Comparison of ENCODE assay signal across 15 cellular contexts in genomic region chr7:100397336-100398081, GRCh38. TPM values are rescaled to one million over a fixed set of nuclear protein-coding genes. Genes with fewer than 3 reads are reported as not detected.
DNase-seq lines count a peak whose midpoint lies in the region; ATAC-seq, FAIRE-seq and TF ChIP-seq lines count a peak whose summit lies in the region.
"Had no signal": no experiment of that assay in that cellular context is flagged by ENCODE, and none has a peak within 500 bp of the region (broad histone marks: within the 10 kb centered on the region; RNA-seq: fewer than 3 reads in every experiment).

No MANE protein-coding gene starts in this region.

- H3K27ac Mint-ChIP-seq in activated T-cell treated with anti-CD3 and anti-CD28 coated beads, Interleukin-2, amount 50 U/mL, for 24 hours = peak overlapping the region; percentile 86
- H3K27ac Mint-ChIP-seq in IgD-negative memory B cell = peak overlapping the region; percentile 70 to 87 (median 72)

- H4K20me1 ChIP-seq in GM12878 (ENCODE audit: control insufficient read depth, insufficient read depth) (no peaks in the 10 kb centered on the region), hepatocyte (ENCODE audit: insufficient read depth, poor library complexity, severe bottlenecking) (no peaks in the 10 kb centered on the region)

- intact Hi-C loops in GM12878 (cut with micrococcal nuclease; ENCODE audit: unreplicated experiment) = loop anchor here (2.0 kb wide), 1 partner anchor 23 kb away; no protein-coding TSS in a partner anchor
- intact Hi-C loops in sciatic nerve (cut with DNase I) = no loop called here

- H3K9me2 ChIP-seq in hepatocyte (replicated peaks; ENCODE audit: insufficient read depth) = no peaks in the 10 kb centered on the region

- CTCF ChIA-PET in GM12878 (lab: Yijun Ruan, JAX) = interaction anchor here (1.0 to 3.6 kb wide), 5 partner anchors 9 to 728 kb away, joined by 3 to 25 read pairs (median 3); no protein-coding TSS in a partner anchor

- peaks cover 4% of the 10 kb centered on the region for H3K27me3 Mint-ChIP-seq in activated T-cell treated with anti-CD3 and anti-CD28 coated beads, Interleukin-2, amount 50 U/mL, for 24 hours
- H3K27me3 Mint-ChIP-seq in IgD-negative memory B cell = peaks cover 2% of the 10 kb centered on the region

- H3K4me2 ChIP-seq in GM12878 (ENCODE audit: control insufficient read depth, insufficient read depth) (peak overlapping the region; percentile 54), hepatocyte (no peak overlapping the region)

- no peaks in the 10 kb centered on the region for H3K79me2 ChIP-seq in GM12878 (ENCODE audit: control insufficient read depth, insufficient read depth, low read length)
- H3K79me2 ChIP-seq in hepatocyte = no peaks in the 10 kb centered on the region

- ATAC-seq in GM12878 (no peak), sciatic nerve (peak; percentile 31), GM18870 (IDR thresholded peaks at IDR 0.05; ENCODE audit: unreplicated experiment) (no peak)
- ATAC-seq: SK-N-SH treated with all-trans-retinoic acid at 6 μM for 48 hours had no signal

- SMC1A ChIA-PET in GM12878 (lab: Charles Lee; ENCODE audit: uncharacterized antibody, unreplicated experiment) = interaction anchor here (0.9 to 3.9 kb wide), 5 partner anchors 10 to 265 kb away, joined by 3 to 30 read pairs (median 20); no protein-coding TSS in a partner anchor

- POLR2A ChIA-PET in GM12878 (lab: Charles Lee) = interaction anchor here (0.5 to 3.7 kb wide), 7 partner anchors 10 to 245 kb away, joined by 3 to 33 read pairs (median 7); no protein-coding TSS in a partner anchor

- no peak for TF ChIP-seq RAD21 in GM12878 (IDR thresholded peaks at IDR 0.05; ENCODE audit: insufficient read depth, low read depth, low read length)

- H3K9ac ChIP-seq in GM12878 (ENCODE audit: control insufficient read depth, insufficient read depth, low read length) = no peak overlapping the region

- H3K36me3 ChIP-seq in GM12878 (ENCODE audit: control insufficient read depth in 2 of 2, insufficient read depth in 2 of 2, low read length in 1 of 2) (no peaks in the 10 kb centered on the region), hepatocyte (replicated peaks; ENCODE audit: insufficient read depth, low read depth) (no peaks in the 10 kb centered on the region)
- H3K36me3 ChIP-seq: colonic mucosa, pancreas had no signal

- peak overlapping the region; percentile 27 for H3K4me3 Mint-ChIP-seq in activated T-cell treated with anti-CD3 and anti-CD28 coated beads, Interleukin-2, amount 50 U/mL, for 24 hours
- H3K4me3 Mint-ChIP-seq in IgD-negative memory B cell = peak overlapping the region in 1 of 4 donors; percentile 89

- H3K4me1 ChIP-seq in GM12878 (ENCODE audit: control insufficient read depth, insufficient read depth, low read length) (peaks cover 29% of the 10 kb centered on the region), hepatocyte (ENCODE audit: insufficient read depth) (no peaks in the 10 kb centered on the region)
- H3K4me1 ChIP-seq: colonic mucosa, pancreas had no signal

- no peaks in the 10 kb centered on the region for H3K9me3 Mint-ChIP-seq in activated T-cell treated with anti-CD3 and anti-CD28 coated beads, Interleukin-2, amount 50 U/mL, for 24 hours
- H3K9me3 Mint-ChIP-seq in IgD-negative memory B cell = no peaks in the 10 kb centered on the region

- TF ChIP-seq EP300 in GM12878 (IDR thresholded peaks at IDR 0.05; ENCODE audit: borderline replicate concordance in 1 of 2, control insufficient read depth in 1 of 2, low read depth in 2 of 2, low read length in 2 of 2) = no peak

- 79% methylated on average over 10 of the region's 13 CpGs for WGBS in GM12878 (ENCODE audit: insufficient coverage, insufficient replicate concordance, low lambda C conversion rate, missing lambda C conversion rate)
- 79% methylated on average over 9 of the region's 13 CpGs for WGBS in hepatocyte (ENCODE audit: low lambda C conversion rate, missing lambda C conversion rate)

- no peak for DNase-seq in activated T-cell treated with anti-CD3 and anti-CD28 coated beads, Interleukin-2, amount 50 U/mL, for 24 hours
- no peak for DNase-seq in activated T-cell treated with anti-CD3 and anti-CD28 coated beads, Interleukin-2, amount 50 U/mL, for 48 hours
- DNase-seq in GM12878 (ENCODE audit: low read depth, low spot score) (no peak), sciatic nerve (ENCODE audit: low spot score) (no peak), hepatocyte (ENCODE audit: low spot score) (no peak), COR-L47 (lab: John Stamatoyannopoulos, UW) (no peak)
- DNase-seq: activated CD4-positive, alpha-beta T cell treated with anti-CD3 and anti-CD28 coated beads, Interleukin-2, amount 50 U/mL, for 1 hour; colonic mucosa; IMR-90; NCI-H1930; pancreas had no signal

- no peak for FAIRE-seq in GM12878 (lab: Jason Lieb, UNC)
- FAIRE-seq: pancreas had no signal

- RAD21 ChIA-PET in GM12878 (lab: Charles Lee; ENCODE audit: unreplicated experiment) = interaction anchor here (1.4 to 3.6 kb wide), 5 partner anchors 8 to 29 kb away, joined by 4 to 27 read pairs (median 8); no protein-coding TSS in a partner anchor

- BruUV-seq in GM12878 (replicated peaks; lab: Mats Ljungman, UMichigan) = no TSS peak

- H3K9me3 ChIP-seq in GM12878 (replicated peaks; ENCODE audit: control insufficient read depth, insufficient read depth, low read length) (no peaks in the 10 kb centered on the region), hepatocyte (ENCODE audit: low read depth) (no peaks in the 10 kb centered on the region)
- H3K9me3 ChIP-seq: colonic mucosa, pancreas had no signal

- no peaks in the 10 kb centered on the region for H3K27me3 ChIP-seq in GM12878 (replicated peaks in 1 of 2; ENCODE audit: control insufficient read depth in 2 of 2, insufficient read depth in 2 of 2, low read length in 1 of 2)
- peaks cover 4% of the 10 kb centered on the region for H3K27me3 ChIP-seq in hepatocyte
- H3K27me3 ChIP-seq: colonic mucosa, pancreas had no signal

- H3K27ac ChIP-seq in GM12878 (ENCODE audit: control insufficient read depth, insufficient read depth) = peak overlapping the region; percentile 17; the same call in 1 of the 2 replicates
- H3K27ac ChIP-seq in hepatocyte = no peak overlapping the region
- H3K27ac ChIP-seq: colonic mucosa, pancreas had no signal

- no peak overlapping the region for H2AFZ ChIP-seq in GM12878 (ENCODE audit: control insufficient read depth, low read depth, low read length)
- H2AFZ ChIP-seq in hepatocyte = no peak overlapping the region

- in situ Hi-C loops in GM12878 (cut with MboI) = no loop called here

- no peak for TF ChIP-seq POLR2A in GM12878 (IDR thresholded peaks at IDR 0.05; ENCODE audit: low read depth, low read length)

- H3K4me1 Mint-ChIP-seq in activated T-cell treated with anti-CD3 and anti-CD28 coated beads, Interleukin-2, amount 50 U/mL, for 24 hours (ENCODE audit: low read depth) = peaks cover 28% of the 10 kb centered on the region
- peaks cover 23 to 35% (median 29%) of the 10 kb centered on the region in 3 donors for H3K4me1 Mint-ChIP-seq in IgD-negative memory B cell

- TF ChIP-seq CTCF in GM12878 (IDR thresholded peaks at IDR 0.05 in 2 of 3, conservative IDR thresholded peaks at IDR 0.05 in 1 of 3; ENCODE audit: control insufficient read depth in 2 of 3, extremely low read depth in 1 of 3, insufficient read depth in 1 of 3, low read depth in 3 of 3, low read length in 3 of 3) (no peak), hepatocyte (IDR thresholded peaks at IDR 0.05; ENCODE audit: poor library complexity) (no peak)

- H3K36me3 Mint-ChIP-seq in activated T-cell treated with anti-CD3 and anti-CD28 coated beads, Interleukin-2, amount 50 U/mL, for 24 hours (ENCODE audit: low read depth) = no peaks in the 10 kb centered on the region
- H3K36me3 Mint-ChIP-seq in IgD-negative memory B cell = peaks cover 12% of the 10 kb centered on the region

- no peak overlapping the region for H3K4me3 ChIP-seq in GM12878
- no peak overlapping the region for H3K4me3 ChIP-seq in hepatocyte
- H3K4me3 ChIP-seq: colonic mucosa, lung, pancreas had no signal

RNA-seq across cellular contexts. Expression of gene PILRA, which starts 24.2 kb away (rescaled TPM):
- polyA plus RNA-seq in IgD-negative memory B cell (2.3 TPM), GM12878 (2011; rRNA removed) (30.2 and 43.3 TPM in 2 replicates), GM12878 (2014; fragmentation: Illumina TruSeq; extraction: Trizol) (12.0 and 14.2 TPM in 2 replicates), GM12878 (2014; fragmentation: Nextera tagmentation; extraction: Ambion mirVana) (10 to 100 TPM; 12.2 to 13.5 TPM), GM12878 (2014; rRNA removed) (12.7 and 15.2 TPM in 2 replicates), GM12878 (2016; fragmentation: Nextera tagmentation; extraction: Ambion mirVana) (1 to 10 TPM; 6.6 to 7.2 TPM), hepatocyte (1.1 and 3.0 TPM in 2 replicates)
- total RNA-seq in GM12878 (2013; cell fraction: nucleolus; rRNA removed) = 51.4 and 53.5 TPM in 2 replicates
- total RNA-seq in GM12878 (2014; rRNA removed) (9.0 and 10.1 TPM in 2 replicates), GM12878 (2014; rRNA removed; fragmentation: Illumina TruSeq; extraction: Trizol) (10.8 and 11.1 TPM in 2 replicates), GM12878 (2021) (7.0 and 7.5 TPM in 2 replicates), sciatic nerve (14.6 TPM), hepatocyte (0.24 and 2.2 TPM in 2 replicates)
- 2.1 TPM for polyA plus RNA-seq in GM12878 (2011; ENCODE audit: low read depth)
- 77.4 and 79.8 TPM in 2 replicates for polyA plus RNA-seq in GM12878 (2011; cell fraction: cytosol; rRNA removed)
- 35.6 and 39.5 TPM in 2 replicates for polyA plus RNA-seq in GM12878 (2011; cell fraction: nucleus; rRNA removed)
- 4.9 and 7.0 TPM in 2 replicates for polyA plus RNA-seq in GM12878 (2012)
- 37.6 and 58.1 TPM in 2 replicates for polyA minus RNA-seq in GM12878 (2011; rRNA and poly(A)+ RNA removed)
- 8.8 and 9.1 TPM in 2 replicates for polyA minus RNA-seq in GM12878 (2011; cell fraction: cytosol; rRNA and poly(A)+ RNA removed)
- 28.2 and 40.5 TPM in 2 replicates for polyA minus RNA-seq in GM12878 (2011; cell fraction: nucleus; rRNA and poly(A)+ RNA removed)
- total RNA-seq: IMR-90 had no signal

RNA-seq across cellular contexts. Expression of gene ZCWPW1, which starts 31.0 kb away (rescaled TPM):
- 12.1 TPM for polyA plus RNA-seq in IgD-negative memory B cell
- 6.6 and 6.8 TPM in 2 replicates for total RNA-seq in GM12878 (2013; cell fraction: nucleolus; rRNA removed)
- total RNA-seq in GM12878 (2014; rRNA removed) = 2.5 and 3.8 TPM in 2 replicates
- 3.8 and 4.4 TPM in 2 replicates for total RNA-seq in GM12878 (2014; rRNA removed; fragmentation: Illumina TruSeq; extraction: Trizol)
- 3.3 and 3.7 TPM in 2 replicates for total RNA-seq in GM12878 (2021)
- polyA plus RNA-seq in GM12878 (2011; ENCODE audit: low read depth) = 4.2 TPM
- polyA plus RNA-seq in GM12878 (2011; rRNA removed) = 2.9 and 4.6 TPM in 2 replicates
- polyA plus RNA-seq in GM12878 (2011; cell fraction: cytosol; rRNA removed) = 2.3 and 3.0 TPM in 2 replicates
- 6.2 and 7.2 TPM in 2 replicates for polyA plus RNA-seq in GM12878 (2011; cell fraction: nucleus; rRNA removed)
- polyA plus RNA-seq in GM12878 (2012) = 3.7 and 4.0 TPM in 2 replicates
- 3.9 and 4.3 TPM in 2 replicates for polyA plus RNA-seq in GM12878 (2014; fragmentation: Illumina TruSeq; extraction: Trizol)
- polyA plus RNA-seq in GM12878 (2014; fragmentation: Nextera tagmentation; extraction: Ambion mirVana) = 1 to 10 TPM; 1.3 to 2.3 TPM
- 4.4 and 5.1 TPM in 2 replicates for polyA plus RNA-seq in GM12878 (2014; rRNA removed)
- 1 to 10 TPM; 3.5 to 3.9 TPM for polyA plus RNA-seq in GM12878 (2016; fragmentation: Nextera tagmentation; extraction: Ambion mirVana)
- 1.5 and 2.0 TPM in 2 replicates for polyA minus RNA-seq in GM12878 (2011; rRNA and poly(A)+ RNA removed)
- polyA minus RNA-seq in GM12878 (2011; cell fraction: cytosol; rRNA and poly(A)+ RNA removed) = 1.3 and 2.1 TPM in 2 replicates
- 1.8 and 1.9 TPM in 2 replicates for polyA minus RNA-seq in GM12878 (2011; cell fraction: nucleus; rRNA and poly(A)+ RNA removed)
- total RNA-seq in sciatic nerve = 8.0 TPM
- 1.8 and 2.2 TPM in 2 replicates for total RNA-seq in hepatocyte
- 3.3 and 4.9 TPM in 2 replicates for polyA plus RNA-seq in hepatocyte

RNA-seq across cellular contexts. Expression of gene MEPCE, which starts 32.1 kb away (rescaled TPM):
- polyA plus RNA-seq in IgD-negative memory B cell (19.8 TPM), GM12878 (2011; rRNA removed) (9.1 and 16.2 TPM in 2 replicates), GM12878 (2014; fragmentation: Illumina TruSeq; extraction: Trizol) (15.1 and 35.8 TPM in 2 replicates), GM12878 (2014; fragmentation: Nextera tagmentation; extraction: Ambion mirVana) (10 to 100 TPM in 1 of 2 experiments, 1 to 10 TPM in 1; 8.2 to 12.6 TPM), GM12878 (2014; rRNA removed) (32.3 and 42.0 TPM in 2 replicates), GM12878 (2016; fragmentation: Nextera tagmentation; extraction: Ambion mirVana) (10 to 100 TPM; 14.9 to 18.1 TPM), hepatocyte (15.8 and 17.2 TPM in 2 replicates)
- 21.3 and 27.2 TPM in 2 replicates for total RNA-seq in GM12878 (2013; cell fraction: nucleolus; rRNA removed)
- total RNA-seq in GM12878 (2014; rRNA removed) (33.8 and 39.6 TPM in 2 replicates), GM12878 (2014; rRNA removed; fragmentation: Illumina TruSeq; extraction: Trizol) (22.8 and 26.0 TPM in 2 replicates), GM12878 (2021) (46.0 and 48.0 TPM in 2 replicates), sciatic nerve (37.0 TPM), hepatocyte (20.9 and 23.1 TPM in 2 replicates)
- polyA plus RNA-seq in GM12878 (2011; ENCODE audit: low read depth) = 17.6 TPM
- polyA plus RNA-seq in GM12878 (2011; cell fraction: cytosol; rRNA removed) = 17.2 and 23.4 TPM in 2 replicates
- 33.6 and 46.8 TPM in 2 replicates for polyA plus RNA-seq in GM12878 (2011; cell fraction: nucleus; rRNA removed)
- polyA plus RNA-seq in GM12878 (2012) = 31.5 and 32.5 TPM in 2 replicates
- polyA minus RNA-seq in GM12878 (2011; rRNA and poly(A)+ RNA removed) = 23.3 and 38.0 TPM in 2 replicates
- polyA minus RNA-seq in GM12878 (2011; cell fraction: cytosol; rRNA and poly(A)+ RNA removed) = 12.3 and 15.0 TPM in 2 replicates
- polyA minus RNA-seq in GM12878 (2011; cell fraction: nucleus; rRNA and poly(A)+ RNA removed) = 23.2 and 40.4 TPM in 2 replicates

RNA-seq across cellular contexts. Expression of gene PPP1R35, which starts 38.8 kb away (rescaled TPM):
- polyA plus RNA-seq in IgD-negative memory B cell = 39.3 TPM
- 12.0 and 12.4 TPM in 2 replicates for total RNA-seq in GM12878 (2013; cell fraction: nucleolus; rRNA removed)
- total RNA-seq in GM12878 (2014; rRNA removed) = 51.3 and 55.5 TPM in 2 replicates
- 14.1 and 19.6 TPM in 2 replicates for total RNA-seq in GM12878 (2014; rRNA removed; fragmentation: Illumina TruSeq; extraction: Trizol)
- 58.1 and 61.0 TPM in 2 replicates for total RNA-seq in GM12878 (2021)
- polyA plus RNA-seq in GM12878 (2011; ENCODE audit: low read depth) = 6.0 TPM
- 7.9 and 15.2 TPM in 2 replicates for polyA plus RNA-seq in GM12878 (2011; rRNA removed)
- 19.4 and 34.8 TPM in 2 replicates for polyA plus RNA-seq in GM12878 (2011; cell fraction: cytosol; rRNA removed)
- polyA plus RNA-seq in GM12878 (2011; cell fraction: nucleus; rRNA removed) = 54.8 and 58.1 TPM in 2 replicates
- polyA plus RNA-seq in GM12878 (2012) = 31.2 and 32.0 TPM in 2 replicates
- polyA plus RNA-seq in GM12878 (2014; fragmentation: Illumina TruSeq; extraction: Trizol) = 0.52 and 5.2 TPM in 2 replicates
- polyA plus RNA-seq in GM12878 (2014; fragmentation: Nextera tagmentation; extraction: Ambion mirVana) = 1 to 10 TPM; 1.8 to 9.9 TPM
- polyA plus RNA-seq in GM12878 (2014; rRNA removed) = 62.5 and 70.4 TPM in 2 replicates
- polyA plus RNA-seq in GM12878 (2016; fragmentation: Nextera tagmentation; extraction: Ambion mirVana) = 10 to 100 TPM in 1 of 2 experiments, 1 to 10 TPM in 1; 4.0 to 56.3 TPM
- 2.0 and 4.9 TPM in 2 replicates for polyA minus RNA-seq in GM12878 (2011; rRNA and poly(A)+ RNA removed)
- polyA minus RNA-seq in GM12878 (2011; cell fraction: cytosol; rRNA and poly(A)+ RNA removed) = 6.9 and 9.5 TPM in 2 replicates
- polyA minus RNA-seq in GM12878 (2011; cell fraction: nucleus; rRNA and poly(A)+ RNA removed) = 5.9 and 9.7 TPM in 2 replicates
- 25.3 TPM for total RNA-seq in sciatic nerve
- 10.0 and 12.8 TPM in 2 replicates for total RNA-seq in hepatocyte
- polyA plus RNA-seq in hepatocyte = 39.6 and 50.3 TPM in 2 replicates

RNA-seq across cellular contexts. Expression of gene PILRB, which starts 39.6 kb away (rescaled TPM):
- 14.3 TPM for polyA plus RNA-seq in IgD-negative memory B cell
- total RNA-seq in GM12878 (2013; cell fraction: nucleolus; rRNA removed) = 77.2 and 88.6 TPM in 2 replicates
- 23.9 and 24.0 TPM in 2 replicates for total RNA-seq in GM12878 (2014; rRNA removed)
- total RNA-seq in GM12878 (2014; rRNA removed; fragmentation: Illumina TruSeq; extraction: Trizol) = 13.2 TPM in 2 replicates
- total RNA-seq in GM12878 (2021) = 23.1 and 24.1 TPM in 2 replicates
- polyA plus RNA-seq in GM12878 (2011; ENCODE audit: low read depth) = 5.1 TPM
- polyA plus RNA-seq in GM12878 (2011; rRNA removed) = 14.9 and 35.9 TPM in 2 replicates
- 25.1 and 44.7 TPM in 2 replicates for polyA plus RNA-seq in GM12878 (2011; cell fraction: cytosol; rRNA removed)
- polyA plus RNA-seq in GM12878 (2011; cell fraction: nucleus; rRNA removed) = 499 and 556 TPM in 2 replicates
- polyA plus RNA-seq in GM12878 (2012) = 15.1 and 17.8 TPM in 2 replicates
- polyA plus RNA-seq in GM12878 (2014; fragmentation: Illumina TruSeq; extraction: Trizol) = 16.9 and 26.5 TPM in 2 replicates
- polyA plus RNA-seq in GM12878 (2014; fragmentation: Nextera tagmentation; extraction: Ambion mirVana) = 1 to 10 TPM; 2.6 to 5.6 TPM
- 50.3 and 55.4 TPM in 2 replicates for polyA plus RNA-seq in GM12878 (2014; rRNA removed)
- 10 to 100 TPM; 18.6 to 20.1 TPM for polyA plus RNA-seq in GM12878 (2016; fragmentation: Nextera tagmentation; extraction: Ambion mirVana)
- 8.9 and 25.0 TPM in 2 replicates for polyA minus RNA-seq in GM12878 (2011; rRNA and poly(A)+ RNA removed)
- polyA minus RNA-seq in GM12878 (2011; cell fraction: cytosol; rRNA and poly(A)+ RNA removed) = 4.8 and 5.7 TPM in 2 replicates
- polyA minus RNA-seq in GM12878 (2011; cell fraction: nucleus; rRNA and poly(A)+ RNA removed) = 26.7 and 66.3 TPM in 2 replicates
- total RNA-seq in sciatic nerve = 46.3 TPM
- total RNA-seq in hepatocyte = 17.8 and 33.2 TPM in 2 replicates
- polyA plus RNA-seq in hepatocyte = 37.4 and 63.4 TPM in 2 replicates
